In genomic region chr11:119290894-119291497, GRCh38 we compare ENCODE assay signal across 35 cellular contexts. TPM values are rescaled to one million over a fixed set of nuclear protein-coding genes. Genes with fewer than 3 reads are reported as not detected.
"Had no signal": no experiment of that assay in that cellular context is flagged by ENCODE, and none has a peak within 500 bp of the region (broad histone marks: within the 10 kb centered on the region; RNA-seq: fewer than 3 reads in every experiment).

No MANE protein-coding gene starts in this region.

- FAIRE-seq: astrocyte, colon, TTC549 had no signal

- H3K9me2 ChIP-seq: SK-N-SH had no signal

- H3K36me3 ChIP-seq: breast epithelium had no signal

- H3K9ac ChIP-seq: SK-N-SH had no signal

- H3K4me2 ChIP-seq: SK-N-SH had no signal

- H3K4me3 ChIP-seq: adrenal gland, body of pancreas, breast epithelium, Peyer's patch, SJSA1 had no signal

- H3K27ac Mint-ChIP-seq: activated CD4-positive, alpha-beta T cell treated with anti-CD3 and anti-CD28 coated beads for 36 hours; activated CD4-positive, alpha-beta T cell treated with anti-CD3 and anti-CD28 coated beads, Interleukin-2, amount 10 ng/mL, durations not matched to agents 7 days and 5 days; activated CD8-positive, alpha-beta T cell treated with anti-CD3 and anti-CD28 coated beads, Interleukin-2, amount 10 ng/mL, durations not matched to agents 7 days and 5 days; activated naive CD4-positive, alpha-beta T cell treated with anti-CD3 and anti-CD28 coated beads for 36 hours; activated naive CD4-positive, alpha-beta T cell treated with anti-CD3 and anti-CD28 coated beads, Interleukin-2, amount 50 U/mL, for 72 hours; activated T-cell treated with anti-CD3 and anti-CD28 coated beads, Interleukin-2, amount 50 U/mL, for 24 hours; T-helper 1 cell treated with Interleukin-12 subunit alpha and Interleukin-12 subunit beta and Interleukin-4 antibody, amounts not matched to agents 30 μg/mL and 1 μg/mL, for 36 hours; T-helper 2 cell treated with Interferon-gamma antibody and Interleukin-4, amounts not matched to agents 5 μg/mL and 100 μg/mL, for 36 hours had no signal

- DNase-seq: activated CD4-positive, alpha-beta T cell treated with anti-CD3 and anti-CD28 coated beads for 36 hours; activated CD4-positive, alpha-beta T cell treated with anti-CD3 and anti-CD28 coated beads, Interleukin-2, amount 10 ng/mL, durations not matched to agents 7 days and 5 days; activated CD4-positive, alpha-beta T cell treated with anti-CD3 and anti-CD28 coated beads, Interleukin-2, amount 50 U/mL, for 48 hours; activated CD8-positive, alpha-beta T cell treated with anti-CD3 and anti-CD28 coated beads, Interleukin-2, amount 10 ng/mL, durations not matched to agents 7 days and 5 days; activated gamma-delta T cell treated with Interleukin-2 at 50 U/mL for 16 hours; activated naive CD4-positive, alpha-beta T cell treated with anti-CD3 and anti-CD28 coated beads for 36 hours; activated T-cell treated with anti-CD3 and anti-CD28 coated beads, Interleukin-2, amount 50 U/mL, for 24 hours; adrenal gland; body of pancreas; cerebellar nuclear complex; MM.1S; NCI-H1105 treated with DMSO at 0.1 percent for 48 hours; NCI-H1436; NCI-H1694; NCI-H1930; NCI-H2081 treated with DMSO at 0.1 percent for 48 hours; NCI-H345; NCI-H524 treated with DMSO at 0.1 percent for 48 hours; PC-3; Peyer's patch; RPMI8226; SHP77 treated with DMSO at 0.1 percent for 48 hours; SK-N-SH had no signal

- H3K9me3 Mint-ChIP-seq: activated naive CD4-positive, alpha-beta T cell treated with anti-CD3 and anti-CD28 coated beads, Interleukin-2, amount 50 U/mL, for 72 hours; activated T-cell treated with anti-CD3 and anti-CD28 coated beads, Interleukin-2, amount 50 U/mL, for 24 hours; T-helper 1 cell treated with Interleukin-12 subunit alpha and Interleukin-12 subunit beta and Interleukin-4 antibody, amounts not matched to agents 30 μg/mL and 1 μg/mL, for 36 hours; T-helper 2 cell treated with Interferon-gamma antibody and Interleukin-4, amounts not matched to agents 5 μg/mL and 100 μg/mL, for 36 hours had no signal

- H3K27me3 ChIP-seq: adrenal gland, body of pancreas, breast epithelium, Peyer's patch, SJSA1 had no signal

- H3K4me1 Mint-ChIP-seq: activated CD4-positive, alpha-beta T cell treated with anti-CD3 and anti-CD28 coated beads for 36 hours; activated CD4-positive, alpha-beta T cell treated with anti-CD3 and anti-CD28 coated beads, Interleukin-2, amount 10 ng/mL, durations not matched to agents 7 days and 5 days had no signal

- H3K27me3 Mint-ChIP-seq: activated CD4-positive, alpha-beta T cell treated with anti-CD3 and anti-CD28 coated beads for 36 hours; activated CD4-positive, alpha-beta T cell treated with anti-CD3 and anti-CD28 coated beads, Interleukin-2, amount 10 ng/mL, durations not matched to agents 7 days and 5 days; activated T-cell treated with anti-CD3 and anti-CD28 coated beads, Interleukin-2, amount 50 U/mL, for 24 hours had no signal

- H3K27ac ChIP-seq: adrenal gland, body of pancreas, breast epithelium, Peyer's patch, SJSA1 had no signal

- H3K9me3 ChIP-seq: breast epithelium, Peyer's patch had no signal

- H3K4me3 Mint-ChIP-seq: activated CD4-positive, alpha-beta T cell treated with anti-CD3 and anti-CD28 coated beads for 36 hours; activated CD4-positive, alpha-beta T cell treated with anti-CD3 and anti-CD28 coated beads, Interleukin-2, amount 10 ng/mL, durations not matched to agents 7 days and 5 days; activated CD8-positive, alpha-beta T cell treated with anti-CD3 and anti-CD28 coated beads, Interleukin-2, amount 10 ng/mL, durations not matched to agents 7 days and 5 days; activated naive CD4-positive, alpha-beta T cell treated with anti-CD3 and anti-CD28 coated beads for 36 hours; activated T-cell treated with anti-CD3 and anti-CD28 coated beads, Interleukin-2, amount 50 U/mL, for 24 hours; T-helper 1 cell treated with Interleukin-12 subunit alpha and Interleukin-12 subunit beta and Interleukin-4 antibody, amounts not matched to agents 30 μg/mL and 1 μg/mL, for 36 hours; T-helper 2 cell treated with Interferon-gamma antibody and Interleukin-4, amounts not matched to agents 5 μg/mL and 100 μg/mL, for 36 hours had no signal

- H3K4me1 ChIP-seq: adrenal gland, body of pancreas, breast epithelium, Peyer's patch, SJSA1 had no signal

- ATAC-seq: activated CD4-positive, alpha-beta T cell treated with anti-CD3 and anti-CD28 coated beads for 36 hours; activated CD4-positive, CD25-positive, alpha-beta regulatory T cell treated with anti-CD3 and anti-CD28 coated beads, Interleukin-2, amount 50 U/mL, for 24 hours; activated CD8-positive, alpha-beta T cell treated with anti-CD3 and anti-CD28 coated beads, Interleukin-2, amount 10 ng/mL, durations not matched to agents 7 days and 5 days; activated naive CD4-positive, alpha-beta T cell treated with anti-CD3 and anti-CD28 coated beads, Interleukin-2, amount 50 U/mL, for 72 hours; body of pancreas; PC-3 had no signal

RNA-seq across cellular contexts. Expression of gene C1QTNF5, which starts 49.7 kb away (rescaled TPM):
- total RNA-seq: activated CD4-positive, alpha-beta T cell treated with anti-CD3 and anti-CD28 coated beads for 36 hours; activated CD4-positive, alpha-beta T cell treated with anti-CD3 and anti-CD28 coated beads, Interleukin-2, amount 10 ng/mL, durations not matched to agents 7 days and 5 days; activated CD8-positive, alpha-beta T cell treated with anti-CD3 and anti-CD28 coated beads, Interleukin-2, amount 10 ng/mL, durations not matched to agents 7 days and 5 days; activated naive CD4-positive, alpha-beta T cell treated with anti-CD3 and anti-CD28 coated beads for 36 hours; activated naive CD4-positive, alpha-beta T cell treated with anti-CD3 and anti-CD28 coated beads, Interleukin-2, amount 50 U/mL, for 72 hours; NCI-H460 had no signal

RNA-seq across cellular contexts. Expression of gene MFRP, which starts 55.5 kb away (rescaled TPM):
- total RNA-seq: activated CD4-positive, alpha-beta T cell treated with anti-CD3 and anti-CD28 coated beads for 36 hours; activated CD4-positive, alpha-beta T cell treated with anti-CD3 and anti-CD28 coated beads, Interleukin-2, amount 10 ng/mL, durations not matched to agents 7 days and 5 days; activated CD8-positive, alpha-beta T cell treated with anti-CD3 and anti-CD28 coated beads, Interleukin-2, amount 10 ng/mL, durations not matched to agents 7 days and 5 days; activated naive CD4-positive, alpha-beta T cell treated with anti-CD3 and anti-CD28 coated beads for 36 hours; activated naive CD4-positive, alpha-beta T cell treated with anti-CD3 and anti-CD28 coated beads, Interleukin-2, amount 50 U/mL, for 72 hours; astrocyte; cardiac septum; LHCN-M2; NCI-H460; PC-3; Peyer's patch; SJSA1 had no signal
- polyA plus RNA-seq: adrenal gland, SK-N-SH had no signal
